In the genomic region with DNA sequence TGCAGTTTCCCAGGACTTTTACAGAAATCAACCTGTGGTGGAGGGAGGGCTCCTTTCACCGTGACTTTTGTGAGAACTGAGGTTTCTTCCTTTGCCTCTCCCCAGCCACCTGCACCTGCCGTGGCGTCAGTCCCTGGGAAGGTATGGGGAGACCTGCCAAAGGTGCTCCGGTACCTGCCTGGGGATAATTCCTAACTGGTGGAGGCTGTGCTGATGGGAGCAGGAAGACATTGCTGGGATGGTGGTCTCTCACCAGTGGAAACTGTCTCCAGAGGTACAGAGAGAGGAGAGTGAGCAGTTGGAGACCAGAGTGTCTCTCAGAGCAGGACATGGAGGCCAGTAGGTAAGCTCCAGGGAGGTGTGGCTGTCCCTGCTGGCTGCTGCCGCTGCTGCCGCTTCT, we compare ENCODE assay signal across 22 cellular contexts. TPM values are rescaled to one million over a fixed set of nuclear protein-coding genes. Genes with fewer than 3 reads are reported as not detected.
DNase-seq lines count a peak whose midpoint lies in the region; ATAC-seq lines count a peak whose summit lies in the region.
"Had no signal": no experiment of that assay in that cellular context is flagged by ENCODE, and none has a peak within 500 bp of the region (broad histone marks: within the 10 kb centered on the region; RNA-seq: fewer than 3 reads in every experiment).

No MANE protein-coding gene starts in this region.

- H3K9me3 ChIP-seq in Karpas-422 (ENCODE audit: low read length), result no peaks in the 10 kb centered on the region
- H3K9me3 ChIP-seq: BLaER1, Caco-2 had no signal

- no peak overlapping the region for H3K4me3 Mint-ChIP-seq in activated T-cell treated with anti-CD3 and anti-CD28 coated beads, Interleukin-2, amount 50 U/mL, for 24 hours
- H3K4me3 Mint-ChIP-seq: CD4-positive, alpha-beta T cell had no signal

- peaks cover 43% of the 10 kb centered on the region for H3K27me3 Mint-ChIP-seq in activated T-cell treated with anti-CD3 and anti-CD28 coated beads, Interleukin-2, amount 50 U/mL, for 24 hours

- no peak overlapping the region for H2AFZ ChIP-seq in Karpas-422 (ENCODE audit: low read length)

- no peaks in the 10 kb centered on the region for H3K36me3 Mint-ChIP-seq in activated T-cell treated with anti-CD3 and anti-CD28 coated beads, Interleukin-2, amount 50 U/mL, for 24 hours (ENCODE audit: low read depth)

- H3K9me2 ChIP-seq in Karpas-422 (replicated peaks; ENCODE audit: insufficient read depth, low read length), result no peaks in the 10 kb centered on the region

- no peak for ATAC-seq in sciatic nerve

- no peaks in the 10 kb centered on the region for H3K79me2 ChIP-seq in Karpas-422 (ENCODE audit: low read length)

- no peaks in the 10 kb centered on the region for H4K20me1 ChIP-seq in Karpas-422 (ENCODE audit: insufficient read depth, low read depth, low read length)
- H4K20me1 ChIP-seq: BLaER1 had no signal

- no peaks in the 10 kb centered on the region for H3K36me3 ChIP-seq in Karpas-422 (ENCODE audit: insufficient read depth, low read length)
- H3K36me3 ChIP-seq: BLaER1 had no signal

- 0 out of 2 replicates have a peak, but pooled peaks cover 2% of the 10 kb centered on the region for H3K27me3 ChIP-seq in Karpas-422 (ENCODE audit: low read length)
- H3K27me3 ChIP-seq: BLaER1 had no signal

- no peaks in the 10 kb centered on the region for H3K9me3 Mint-ChIP-seq in activated T-cell treated with anti-CD3 and anti-CD28 coated beads, Interleukin-2, amount 50 U/mL, for 24 hours
- H3K9me3 Mint-ChIP-seq: CD4-positive, alpha-beta T cell had no signal

- H3K27ac ChIP-seq in Karpas-422 (ENCODE audit: low read length), result no peak overlapping the region
- H3K27ac ChIP-seq: 22Rv1, BLaER1, KMS-11, RWPE1 had no signal

- peaks cover 8% of the 10 kb centered on the region for H3K4me1 Mint-ChIP-seq in activated T-cell treated with anti-CD3 and anti-CD28 coated beads, Interleukin-2, amount 50 U/mL, for 24 hours (ENCODE audit: low read depth)

- peaks cover 31% of the 10 kb centered on the region for H3K4me1 ChIP-seq in Karpas-422 (ENCODE audit: low read length)

- H3K27ac Mint-ChIP-seq in activated T-cell treated with anti-CD3 and anti-CD28 coated beads, Interleukin-2, amount 50 U/mL, for 24 hours, result no peak overlapping the region
- H3K27ac Mint-ChIP-seq: CD4-positive, alpha-beta T cell had no signal

- no peak overlapping the region for H3K4me2 ChIP-seq in Karpas-422 (ENCODE audit: low read depth, low read length, poor library complexity, severe bottlenecking)
- H3K4me2 ChIP-seq: BLaER1, KMS-11 had no signal

- no peak overlapping the region for H3K4me3 ChIP-seq in Karpas-422 (ENCODE audit: low read length)
- H3K4me3 ChIP-seq: BLaER1 had no signal

- H3K9ac ChIP-seq in Karpas-422 (ENCODE audit: low read length), result no peak overlapping the region
- H3K9ac ChIP-seq: BLaER1, KMS-11 had no signal

- DNase-seq in DMS53 (lab: John Stamatoyannopoulos, UW), result peak; percentile 6
- DNase-seq in DMS53 treated with DMSO at 0.1 percent for 48 hours (lab: John Stamatoyannopoulos, UW; ENCODE audit: unreplicated experiment), result no peak
- DNase-seq in activated T-cell treated with anti-CD3 and anti-CD28 coated beads, Interleukin-2, amount 50 U/mL, for 24 hours, result peak; percentile 15
- no peak for DNase-seq in activated T-cell treated with anti-CD3 and anti-CD28 coated beads, Interleukin-2, amount 50 U/mL, for 48 hours
- peak; percentile 29 for DNase-seq in ecto neural progenitor cell (ENCODE audit: low spot score)
- DNase-seq in sciatic nerve (ENCODE audit: low spot score), result peak; percentile 14
- no peak for DNase-seq in Karpas-422
- DNase-seq in NCI-H1092 (lab: John Stamatoyannopoulos, UW), result no peak
- DNase-seq: ACHN; CD4-positive, alpha-beta T cell; IMR-90; NCI-H1694 treated with DMSO at 0.1 percent for 48 hours; NCI-H446; NCI-H526 treated with DMSO at 0.1 percent for 48 hours; SHP77 treated with DMSO at 0.1 percent for 48 hours had no signal

- intact Hi-C loops in sciatic nerve (cut with DNase I), result no loop called here

RNA-seq across cellular contexts. Expression of a gene that starts 52.6 kb away (rescaled TPM):
- total RNA-seq in sciatic nerve, result not detected
- total RNA-seq in Karpas-422 (2014; rRNA removed; shearing (Covaris generic); ENCODE audit: low replicate concordance), result not detected in 2 replicates
- total RNA-seq: Caco-2; CD4-positive, alpha-beta T cell; Daoy; H1; IMR-90 had no signal

Comparison
In these comparisons a context has a peak if more than half of its experiments do, and no peak if none do; other contexts are left out.
1. DNase-seq: peak in DMS53 (single experiment), activated T-cell treated with anti-CD3 and anti-CD28 coated beads, Interleukin-2, amount 50 U/mL, for 24 hours (single experiment), ecto neural progenitor cell (single experiment) and sciatic nerve (single experiment); none in DMS53 treated with DMSO at 0.1 percent for 48 hours (single experiment), activated T-cell treated with anti-CD3 and anti-CD28 coated beads, Interleukin-2, amount 50 U/mL, for 48 hours (0 of 2), Karpas-422 (single experiment) and NCI-H1092 (single experiment).